ENCODE assay signal across 1 cellular context in the genomic region with DNA sequence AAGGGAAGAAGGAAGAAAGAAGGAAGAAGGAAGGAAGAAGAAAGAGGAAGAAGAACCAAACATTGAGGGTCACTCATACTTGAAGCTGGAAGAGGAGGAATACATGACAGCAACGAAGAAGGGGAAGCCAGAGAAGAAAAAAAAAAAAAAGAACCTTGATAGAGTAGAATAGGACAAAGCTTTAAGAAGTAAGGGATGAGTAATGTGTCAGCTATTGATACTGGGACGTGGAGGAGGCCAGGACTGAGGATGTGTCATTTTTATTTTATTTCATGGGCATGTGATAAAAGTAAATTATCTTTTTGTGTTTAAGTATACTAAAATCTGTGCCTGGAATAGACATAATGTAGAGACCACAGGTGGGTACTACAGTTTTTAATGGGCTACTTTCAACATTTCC.
TF ChIP-seq lines count a peak whose summit lies in the region.

No MANE protein-coding gene starts in this region.

TF ChIP-seq in IMR-90, 13 proteins besides CTCF, POLR2A, EP300 and RAD21:
- TF ChIP-seq NFE2L2 (IDR thresholded peaks at IDR 0.05; ENCODE audit: low read depth, low read length) = no peak
- TF ChIP-seq BHLHE40 (IDR thresholded peaks at IDR 0.05; ENCODE audit: low read depth, low read length) = no peak
TF ChIP-seq in IMR-90: peak in this region for 0.
